Comparison of ENCODE assay signal across 20 cellular contexts in the genomic region with DNA sequence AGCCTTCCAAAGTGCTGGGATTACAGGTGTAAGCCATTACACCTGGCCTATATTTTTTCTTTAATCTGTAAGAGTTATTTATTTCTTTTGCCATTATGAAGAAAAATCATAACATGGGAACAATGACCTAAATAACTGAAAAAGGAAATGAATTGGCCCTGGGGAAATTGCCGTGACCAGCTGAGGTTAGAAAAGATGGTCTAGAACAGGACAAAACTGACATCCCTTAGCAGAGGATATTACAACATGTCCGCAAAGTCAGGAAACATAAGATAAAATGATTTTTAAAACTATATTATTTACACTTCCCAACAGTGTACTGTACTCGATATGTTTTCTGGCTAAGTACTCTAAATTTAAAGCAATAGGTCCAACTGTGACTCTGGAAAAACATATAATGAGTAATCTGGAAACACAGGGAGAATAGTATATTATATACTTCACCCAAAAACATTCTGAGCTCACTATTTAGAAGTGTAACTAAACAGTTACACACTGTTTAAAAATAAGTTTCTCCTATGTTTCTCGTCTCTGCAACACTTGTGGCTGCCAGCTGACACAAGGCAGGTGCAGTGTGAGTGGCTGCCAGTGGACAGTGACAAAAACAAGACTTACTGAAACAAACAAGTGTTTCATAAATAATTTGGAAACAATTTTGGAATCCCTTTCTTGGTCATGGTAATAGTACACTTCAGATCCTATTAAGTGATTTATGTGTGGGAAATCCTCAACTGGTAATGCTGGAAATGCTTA.
DNase-seq lines count a peak whose midpoint lies in the region; ATAC-seq lines count a peak whose summit lies in the region.
"Had no signal": no experiment of that assay in that cellular context is flagged by ENCODE, and none has a peak within 500 bp of the region (broad histone marks: within the 10 kb centered on the region; RNA-seq: fewer than 3 reads in every experiment).

No MANE protein-coding gene starts in this region.

- peak in 1 of 2 experiments; percentile 42 for DNase-seq in SJCRH30
- no peak for DNase-seq in left cardiac atrium
- peak; percentile 44 for DNase-seq in pons (ENCODE audit: low spot score)
- no peak for DNase-seq in NCI-H2227 (lab: John Stamatoyannopoulos, UW; ENCODE audit: unreplicated experiment)
- DNase-seq in NCI-H526 (lab: John Stamatoyannopoulos, UW) = no peak
- DNase-seq in hepatic stellate cell (ENCODE audit: low spot score) = no peak
- DNase-seq: COR-L47, DMS153, EL, IMR-90, Karpas-422, MG63, NCI-H1092 treated with DMSO at 0.1 percent for 48 hours, NCI-H1694 treated with DMSO at 0.1 percent for 48 hours, NCI-H2107, NCI-H226, NCI-H69 had no signal

- H3K9me3 ChIP-seq in BLaER1 treated with 17β-estradiol and CSF1 and Interleukin-3, amounts not matched to agents 10 nM and 100 nM (replicated peaks in 1 of 11) = peaks cover 0 to 8% (median 0%) of the 10 kb centered on the region in 11 experiments; a peak in 1 of 22 replicates
- H3K9me3 ChIP-seq in SJCRH30 (replicated peaks) = no peaks in the 10 kb centered on the region
- H3K9me3 ChIP-seq: HAP-1, MG63 had no signal

- intact Hi-C loops in left cardiac atrium (cut with DNase I) = loop anchor here in 1 of 2 donors (10.0 kb wide), 1 partner anchor 66 kb away; the partner anchor contains the start of genes ABHD17B and C9orf85

- peak overlapping the region in 8 of 11 experiments; percentile 44 to 79 (median 70); a peak in 16 of 22 replicates for H3K27ac ChIP-seq in BLaER1 treated with 17β-estradiol and CSF1 and Interleukin-3, amounts not matched to agents 10 nM and 100 nM
- H3K27ac ChIP-seq in SJCRH30 = peak overlapping the region; percentile 5; the same call in 1 of the 2 replicates
- H3K27ac ChIP-seq: RWPE1 had no signal

- H3K4me1 ChIP-seq in BLaER1 treated with 17β-estradiol and CSF1 and Interleukin-3, amounts not matched to agents 10 nM and 100 nM = peaks cover 12 to 44% (median 31%) of the 10 kb centered on the region in 10 experiments; a peak in 19 of 20 replicates
- peaks cover 21% of the 10 kb centered on the region for H3K4me1 ChIP-seq in SJCRH30

- peak overlapping the region in 7 of 11 experiments; percentile 13 to 69 (median 49); a peak in 10 of 22 replicates for H3K9ac ChIP-seq in BLaER1 treated with 17β-estradiol and CSF1 and Interleukin-3, amounts not matched to agents 10 nM and 100 nM

- no peaks in the 10 kb centered on the region for H3K27me3 ChIP-seq in BLaER1 treated with 17β-estradiol and CSF1 and Interleukin-3, amounts not matched to agents 10 nM and 100 nM
- no peaks in the 10 kb centered on the region for H3K27me3 ChIP-seq in SJCRH30
- H3K27me3 ChIP-seq: MG63 had no signal

- H3K36me3 ChIP-seq in BLaER1 treated with 17β-estradiol and CSF1 and Interleukin-3, amounts not matched to agents 10 nM and 100 nM = peaks cover 0 to 27% (median 13%) of the 10 kb centered on the region in 11 experiments; a peak in 14 of 22 replicates
- no peaks in the 10 kb centered on the region for H3K36me3 ChIP-seq in SJCRH30
- H3K36me3 ChIP-seq: HAP-1, MG63 had no signal

- H4K20me1 ChIP-seq in BLaER1 treated with 17β-estradiol and CSF1 and Interleukin-3, amounts not matched to agents 10 nM and 100 nM = no peaks in the 10 kb centered on the region

- peak; percentile 37 to 80 for ATAC-seq in left cardiac atrium

- H3K4me2 ChIP-seq in BLaER1 treated with 17β-estradiol and CSF1 and Interleukin-3, amounts not matched to agents 10 nM and 100 nM = peak overlapping the region; percentile 26 to 86 (median 74); a peak in 20 of 22 replicates

- peak overlapping the region in 3 of 10 experiments; percentile 14 to 33 (median 31); a peak in 3 of 20 replicates for H3K4me3 ChIP-seq in BLaER1 treated with 17β-estradiol and CSF1 and Interleukin-3, amounts not matched to agents 10 nM and 100 nM
- H3K4me3 ChIP-seq in SJCRH30 = no peak overlapping the region
- H3K4me3 ChIP-seq: HAP-1, MG63 had no signal
